Comparison of ENCODE assay signal across 24 cellular contexts in genomic region chr21:44732956-44733355, GRCh38. TPM values are rescaled to one million over a fixed set of nuclear protein-coding genes. Genes with fewer than 3 reads are reported as not detected.
DNase-seq lines count a peak whose midpoint lies in the region; ATAC-seq and TF ChIP-seq lines count a peak whose summit lies in the region.
"Had no signal": no experiment of that assay in that cellular context is flagged by ENCODE, and none has a peak within 500 bp of the region (broad histone marks: within the 10 kb centered on the region; RNA-seq: fewer than 3 reads in every experiment).

No MANE protein-coding gene starts in this region.

- no peaks in the 10 kb centered on the region for H3K4me1 ChIP-seq in suprapubic skin

- H3K27me3 ChIP-seq in suprapubic skin = peaks cover 27% of the 10 kb centered on the region

- in situ Hi-C loops in Caki2 (cut with HindIII; ENCODE audit: low pct_unique_long_range_greater_than_20kb, low sequenced_read_pairs) = no loop called here

- H3K4me3 ChIP-seq in suprapubic skin = no peak overlapping the region
- H3K4me3 ChIP-seq: A549, GM12878, GM23338 had no signal

- no peak for TF ChIP-seq EP300 in suprapubic skin (IDR thresholded peaks at IDR 0.05)

- intact Hi-C loops in left cardiac atrium (cut with DNase I) = no loop called here

- no peaks in the 10 kb centered on the region for H3K36me3 ChIP-seq in suprapubic skin

- no peak for TF ChIP-seq POLR2A in suprapubic skin (IDR thresholded peaks at IDR 0.05)

- ATAC-seq in left cardiac atrium (no peak), GM21825 (IDR thresholded peaks at IDR 0.05; ENCODE audit: unreplicated experiment) (no peak)
- ATAC-seq: A549, GM12878, GM23338 had no signal

- DNase-seq in Caki2 (ENCODE audit: low read depth) (peak; percentile 41), M059J (ENCODE audit: low read depth) (peak; percentile 18), mesenteric fat pad (ENCODE audit: low spot score) (peak; percentile 73), suprapubic skin (ENCODE audit: low spot score in 2 of 2) (peak; percentile 47 to 64), left cardiac atrium (no peak), DMS 273 treated with DMSO at 0.1 percent for 48 hours (lab: John Stamatoyannopoulos, UW) (no peak)
- DNase-seq: CD4-positive, CD25-positive, alpha-beta regulatory T cell; DMS79 treated with DMSO at 0.1 percent for 48 hours; IMR-90; NCI-H1105; NCI-H146; NCI-H2029; NCI-H226; NCI-H524 treated with DMSO at 0.1 percent for 48 hours; NCI-H82; Right ventricle myocardium superior had no signal

- TF ChIP-seq CTCF in suprapubic skin (IDR thresholded peaks at IDR 0.05) = no peak

- H3K27ac ChIP-seq in suprapubic skin = no peak overlapping the region
- H3K27ac ChIP-seq: A549, KMS-11 had no signal

- WGBS in suprapubic skin = 91% methylated on average over 4 of the region's 11 CpGs

- H3K9me3 ChIP-seq in suprapubic skin = no peaks in the 10 kb centered on the region
- H3K9me3 ChIP-seq: A549 had no signal

RNA-seq across cellular contexts. Expression of gene TSPEAR, which starts 21.6 kb away (rescaled TPM):
- not detected in 2 replicates for total RNA-seq in Caki2 (2014; rRNA removed; shearing (Covaris generic); ENCODE audit: low replicate concordance)
- total RNA-seq in M059J (2014; rRNA removed; shearing (Covaris generic)) = not detected in 2 replicates
- not detected for total RNA-seq in mesenteric fat pad
- under 1 TPM in 3 of 4 donors, not detected in 1; 0.21 to 0.59 (median 0.32) TPM for total RNA-seq in suprapubic skin
- 1 to 10 TPM in 1 of 2 donors, under 1 TPM in 1; 0.39 to 1.6 TPM for total RNA-seq in left cardiac atrium
- total RNA-seq: B cell; CD4-positive, CD25-positive, alpha-beta regulatory T cell; GM12878; IMR-90; RPMI7951; SK-MEL-5 had no signal

RNA-seq across cellular contexts. Expression of gene KRTAP10-12, which starts 36.0 kb away (rescaled TPM):
- not detected in 2 replicates for total RNA-seq in Caki2 (2014; rRNA removed; shearing (Covaris generic); ENCODE audit: low replicate concordance)
- total RNA-seq in M059J (2014; rRNA removed; shearing (Covaris generic)) = not detected in 2 replicates
- total RNA-seq in mesenteric fat pad (not detected), suprapubic skin (1 to 10 TPM in 2 of 4 donors, not detected in 2; 1.3 to 2.9 TPM), left cardiac atrium (not detected)
- total RNA-seq: B cell; CD4-positive, CD25-positive, alpha-beta regulatory T cell; GM12878; GM23338; IMR-90; Right ventricle myocardium superior; RPMI7951; SK-MEL-5 had no signal

RNA-seq across cellular contexts. Expression of gene KRTAP12-1, which starts 51.0 kb away (rescaled TPM):
- not detected in 2 replicates for total RNA-seq in Caki2 (2014; rRNA removed; shearing (Covaris generic); ENCODE audit: low replicate concordance)
- not detected in 2 replicates for total RNA-seq in M059J (2014; rRNA removed; shearing (Covaris generic))
- total RNA-seq in mesenteric fat pad = not detected
- total RNA-seq in suprapubic skin = 10 to 100 TPM in 1 of 4 donors, 1 to 10 TPM in 1, not detected in 2; 6.0 to 32.1 TPM
- total RNA-seq in left cardiac atrium = not detected
- total RNA-seq: B cell; CD4-positive, CD25-positive, alpha-beta regulatory T cell; GM12878; GM23338; IMR-90; Right ventricle myocardium superior; RPMI7951; SK-MEL-5 had no signal

Comparison
In these comparisons a context has a peak if more than half of its experiments do, and no peak if none do; other contexts are left out.
1. DNase-seq: peak in Caki2 (single experiment), M059J (single experiment), mesenteric fat pad (single experiment) and suprapubic skin (2 of 2); none in left cardiac atrium (single experiment) and DMS 273 treated with DMSO at 0.1 percent for 48 hours (single experiment).